37 cellular contexts compared by ENCODE assay signal in genomic region chr7:92997144-92997543, GRCh38.
"Had no signal": no experiment of that assay in that cellular context is flagged by ENCODE, and none has a peak within 500 bp of the region (broad histone marks: within the 10 kb centered on the region; RNA-seq: fewer than 3 reads in every experiment).

No MANE protein-coding gene starts in this region.

- H3K27ac Mint-ChIP-seq: activated CD8-positive, alpha-beta memory T cell treated with anti-CD3 and anti-CD28 coated beads, Interleukin-2, amount 10 ng/mL, durations not matched to agents 7 days and 5 days; activated CD8-positive, alpha-beta T cell treated with anti-CD3 and anti-CD28 coated beads, Interleukin-2, amount 10 ng/mL, durations not matched to agents 7 days and 5 days; activated naive CD4-positive, alpha-beta T cell treated with anti-CD3 and anti-CD28 coated beads, Interleukin-2, amount 50 U/mL, for 72 hours; activated T-cell treated with anti-CD3 and anti-CD28 coated beads, Interleukin-2, amount 50 U/mL, for 72 hours; immature natural killer cell; mesothelial cell of epicardium; naive B cell; nephron progenitor cell; stimulated activated memory B cell treated with anti-CD40 and anti-IgM and Interleukin-4, amounts not matched to agents 10 μg/mL and 1 μg/mL and 100 μg/mL, for 72 hours; type B pancreatic cell; WTC11 had no signal

- H2AFZ ChIP-seq: parathyroid adenoma had no signal

- H3K4me2 ChIP-seq: smooth muscle cell had no signal

- FAIRE-seq: endometrium, kidney, TTC549 had no signal

- H3K4me1 ChIP-seq: body of pancreas, colonic mucosa, foreskin keratinocyte, heart left ventricle, parathyroid adenoma, right atrium auricular region, uterus had no signal

- H3K36me3 Mint-ChIP-seq: activated CD8-positive, alpha-beta memory T cell treated with anti-CD3 and anti-CD28 coated beads, Interleukin-2, amount 10 ng/mL, durations not matched to agents 7 days and 5 days; activated naive CD4-positive, alpha-beta T cell treated with anti-CD3 and anti-CD28 coated beads, Interleukin-2, amount 50 U/mL, for 72 hours; immature natural killer cell; mesothelial cell of epicardium; naive B cell; stimulated activated memory B cell treated with anti-CD40 and anti-IgM and Interleukin-4, amounts not matched to agents 10 μg/mL and 1 μg/mL and 100 μg/mL, for 72 hours; type B pancreatic cell; WTC11 had no signal

- H3K9ac ChIP-seq: parathyroid adenoma had no signal

- H3K4me1 Mint-ChIP-seq: activated CD8-positive, alpha-beta memory T cell treated with anti-CD3 and anti-CD28 coated beads, Interleukin-2, amount 10 ng/mL, durations not matched to agents 7 days and 5 days; immature natural killer cell; naive B cell; stimulated activated memory B cell treated with anti-CD40 and anti-IgM and Interleukin-4, amounts not matched to agents 10 μg/mL and 1 μg/mL and 100 μg/mL, for 72 hours; stimulated activated naive CD8-positive, alpha-beta T cell treated with anti-CD3 and anti-CD28 coated beads, Interleukin-15, amount 100 ng/mL, for 72 hours had no signal

- H3K4me3 Mint-ChIP-seq: activated CD8-positive, alpha-beta memory T cell treated with anti-CD3 and anti-CD28 coated beads, Interleukin-2, amount 10 ng/mL, durations not matched to agents 7 days and 5 days; activated CD8-positive, alpha-beta T cell treated with anti-CD3 and anti-CD28 coated beads, Interleukin-2, amount 10 ng/mL, durations not matched to agents 7 days and 5 days; activated T-cell treated with anti-CD3 and anti-CD28 coated beads, Interleukin-2, amount 50 U/mL, for 72 hours; immature natural killer cell; mesothelial cell of epicardium; naive B cell; nephron progenitor cell; stimulated activated memory B cell treated with anti-CD40 and anti-IgM and Interleukin-4, amounts not matched to agents 10 μg/mL and 1 μg/mL and 100 μg/mL, for 72 hours; stimulated activated naive CD8-positive, alpha-beta T cell treated with anti-CD3 and anti-CD28 coated beads, Interleukin-15, amount 100 ng/mL, for 72 hours; type B pancreatic cell; WTC11 had no signal

- H3K27me3 ChIP-seq: body of pancreas, colonic mucosa, foreskin keratinocyte, heart left ventricle, right atrium auricular region, uterus had no signal

- H3K9me3 Mint-ChIP-seq: activated naive CD4-positive, alpha-beta T cell treated with anti-CD3 and anti-CD28 coated beads, Interleukin-2, amount 50 U/mL, for 72 hours; activated T-cell treated with anti-CD3 and anti-CD28 coated beads, Interleukin-2, amount 50 U/mL, for 72 hours; mesothelial cell of epicardium; naive B cell; nephron progenitor cell; stimulated activated memory B cell treated with anti-CD40 and anti-IgM and Interleukin-4, amounts not matched to agents 10 μg/mL and 1 μg/mL and 100 μg/mL, for 72 hours; stimulated activated naive CD8-positive, alpha-beta T cell treated with anti-CD3 and anti-CD28 coated beads, Interleukin-15, amount 100 ng/mL, for 72 hours; type B pancreatic cell; WTC11 had no signal

- H3K79me2 ChIP-seq: parathyroid adenoma had no signal

- H3K36me3 ChIP-seq: colonic mucosa, heart left ventricle, right atrium auricular region, uterus had no signal

- H3K4me3 ChIP-seq: body of pancreas, colonic mucosa, heart left ventricle, right atrium auricular region, smooth muscle cell, uterus had no signal

- ATAC-seq: activated CD8-positive, alpha-beta memory T cell treated with anti-CD3 and anti-CD28 coated beads, Interleukin-2, amount 10 ng/mL, durations not matched to agents 7 days and 5 days; activated CD8-positive, alpha-beta T cell treated with anti-CD3 and anti-CD28 coated beads, Interleukin-2, amount 10 ng/mL, durations not matched to agents 7 days and 5 days; activated naive CD4-positive, alpha-beta T cell treated with anti-CD3 and anti-CD28 coated beads, Interleukin-2, amount 50 U/mL, for 72 hours; activated T-cell treated with anti-CD3 and anti-CD28 coated beads, Interleukin-2, amount 50 U/mL, for 72 hours; body of pancreas; foreskin keratinocyte; heart left ventricle; left colon; stimulated activated memory B cell treated with anti-CD40 and anti-IgM and Interleukin-4, amounts not matched to agents 10 μg/mL and 1 μg/mL and 100 μg/mL, for 72 hours; stimulated activated naive CD8-positive, alpha-beta T cell treated with anti-CD3 and anti-CD28 coated beads, Interleukin-15, amount 100 ng/mL, for 72 hours; WTC11 had no signal

- H3K9me3 ChIP-seq: body of pancreas, colonic mucosa, heart left ventricle, right atrium auricular region, uterus had no signal

- DNase-seq: activated CD4-positive, alpha-beta T cell treated with anti-CD3 and anti-CD28 coated beads for 1 hour; activated CD4-positive, alpha-beta T cell treated with anti-CD3 and anti-CD28 coated beads, Interleukin-2, amount 50 U/mL, for 1 hour; activated CD8-positive, alpha-beta memory T cell treated with anti-CD3 and anti-CD28 coated beads, Interleukin-2, amount 10 ng/mL, durations not matched to agents 7 days and 5 days; activated CD8-positive, alpha-beta T cell treated with anti-CD3 and anti-CD28 coated beads, Interleukin-2, amount 10 ng/mL, durations not matched to agents 7 days and 5 days; activated naive CD4-positive, alpha-beta T cell; activated T-cell treated with anti-CD3 and anti-CD28 coated beads, Interleukin-2, amount 50 U/mL, for 72 hours; aorta; body of pancreas; colonic mucosa; effector CD8-positive, alpha-beta T cell; foreskin keratinocyte; heart left ventricle; hypothalamus; immature natural killer cell; kidney; left colon; mammary epithelial cell; naive B cell; nephron progenitor cell; nucleus accumbens; stimulated activated CD4-positive, alpha-beta T cell treated with anti-CD3 and anti-CD28 coated beads, Interleukin-1b, Interleukin-23, amount 100 ng/mL, for 48 hours; stimulated activated CD4-positive, alpha-beta T cell treated with anti-CD3 and anti-CD28 coated beads, Interleukin-4, amount 100 ng/mL, for 4 hours; stimulated activated CD8-positive, alpha-beta memory T cell treated with anti-CD3 and anti-CD28 coated beads, Interleukin-4, amount 100 ng/mL, for 48 hours; stimulated activated naive CD8-positive, alpha-beta T cell treated with anti-CD3 and anti-CD28 coated beads, Interleukin-15, amount 100 ng/mL, for 72 hours; substantia nigra; T-helper 9 cell; uterus had no signal

- H3K27ac ChIP-seq: body of pancreas, colonic mucosa, foreskin keratinocyte, heart left ventricle, parathyroid adenoma, right atrium auricular region, uterus had no signal
